Comparison of ENCODE assay signal across 8 cellular contexts in genomic region chr19:4342421-4343055, GRCh38. TPM values are rescaled to one million over a fixed set of nuclear protein-coding genes. Genes with fewer than 3 reads are reported as not detected.
DNase-seq lines count a peak whose midpoint lies in the region; ATAC-seq and TF ChIP-seq lines count a peak whose summit lies in the region.

No MANE protein-coding gene starts in this region.

- peak overlapping the region; percentile 70 for H3K27ac ChIP-seq in osteoblast (ENCODE audit: low read depth, low read length)
- H3K27ac ChIP-seq in thoracic aorta, result peak overlapping the region; percentile 85 to 87

- H3K4me1 Mint-ChIP-seq in activated naive CD8-positive, alpha-beta T cell treated with anti-CD3 and anti-CD28 coated beads, Interleukin-2, amount 10 ng/mL, durations not matched to agents 7 days and 5 days, result peaks cover 23% of the 10 kb centered on the region

- peak overlapping the region; percentile 100 for H3K4me2 ChIP-seq in osteoblast (ENCODE audit: insufficient read depth, low read length)

- no peaks in the 10 kb centered on the region for H3K9me3 Mint-ChIP-seq in activated naive CD8-positive, alpha-beta T cell treated with anti-CD3 and anti-CD28 coated beads, Interleukin-2, amount 10 ng/mL, durations not matched to agents 7 days and 5 days

- H3K4me3 Mint-ChIP-seq in activated naive CD8-positive, alpha-beta T cell treated with anti-CD3 and anti-CD28 coated beads, Interleukin-2, amount 10 ng/mL, durations not matched to agents 7 days and 5 days, result peak overlapping the region; percentile 91

- no peaks in the 10 kb centered on the region for H4K20me1 ChIP-seq in osteoblast (ENCODE audit: insufficient read depth, low read length)

- intact Hi-C loops in head of caudate nucleus (cut with DNase I), result loop anchor here (2.0 kb wide), 1 partner anchor 14 kb away; no protein-coding TSS in a partner anchor

- H3K27me3 Mint-ChIP-seq in activated naive CD8-positive, alpha-beta T cell treated with anti-CD3 and anti-CD28 coated beads, Interleukin-2, amount 10 ng/mL, durations not matched to agents 7 days and 5 days, result no peaks in the 10 kb centered on the region

- POLR2A ChIA-PET in activated naive CD8-positive, alpha-beta T cell treated with anti-CD3 and anti-CD28 coated beads, Interleukin-2, amount 10 ng/mL, durations not matched to agents 7 days and 5 days (lab: Charles Lee), result interaction anchor here (0.5 to 3.6 kb wide), 32 partner anchors 9 to 402 kb away, joined by 3 to 30 read pairs (median 4); partner anchors contain the start of genes CHAF1A, FSD1, HDGFL2 and SH3GL1

- H3K79me2 ChIP-seq in osteoblast (ENCODE audit: insufficient read depth, low read length), result no peaks in the 10 kb centered on the region

- H3K9me3 ChIP-seq in osteoblast (ENCODE audit: low read depth, low read length), result no peaks in the 10 kb centered on the region
- H3K9me3 ChIP-seq in thoracic aorta, result no peaks in the 10 kb centered on the region

- H3K27me3 ChIP-seq in osteoblast (ENCODE audit: insufficient read depth, low read length) (no peaks in the 10 kb centered on the region), thoracic aorta (replicated peaks; ENCODE audit: insufficient read depth) (no peaks in the 10 kb centered on the region)

- peak overlapping the region; percentile 95 for H3K27ac Mint-ChIP-seq in activated naive CD8-positive, alpha-beta T cell treated with anti-CD3 and anti-CD28 coated beads, Interleukin-2, amount 10 ng/mL, durations not matched to agents 7 days and 5 days

- peak overlapping the region; percentile 91 for H3K4me3 ChIP-seq in osteoblast (ENCODE audit: insufficient read depth, low read length)
- H3K4me3 ChIP-seq in thoracic aorta, result peak overlapping the region; percentile 75

- TF ChIP-seq CTCF in GM10266 (IDR thresholded peaks at IDR 0.05; ENCODE audit: control insufficient read depth, insufficient read depth, low read depth, missing control alignments), result no peak
- no peak for TF ChIP-seq CTCF in osteoblast (IDR thresholded peaks at IDR 0.05; ENCODE audit: extremely low read depth, low read depth, low read length)
- no peak for TF ChIP-seq CTCF in thoracic aorta (IDR thresholded peaks at IDR 0.05)

- H3K4me1 ChIP-seq in osteoblast (ENCODE audit: insufficient read depth, low read length) (peaks cover 21% of the 10 kb centered on the region), thoracic aorta (ENCODE audit: control insufficient read depth in 1 of 2, low read depth in 2 of 2) (peaks cover 8 to 9% of the 10 kb centered on the region in 2 donors)

- DNase-seq in GM10266 (ENCODE audit: extremely low spot score) (peak; percentile 93), NCI-H1092 treated with DMSO at 0.1 percent for 48 hours (lab: John Stamatoyannopoulos, UW) (peak; percentile 99), SKM-1 treated with dmso at 0.1 percent for 144 hours (lab: John Stamatoyannopoulos, UW; ENCODE audit: unreplicated experiment) (peak; percentile 99), head of caudate nucleus (peak; percentile 87 to 99 (median 98)), osteoblast (ENCODE audit: insufficient read length, low spot score, missing footprints) (peak; percentile 99), thoracic aorta (ENCODE audit: low spot score) (peak; percentile 96)
- peak; percentile 83 for DNase-seq in activated naive CD8-positive, alpha-beta T cell treated with anti-CD3 and anti-CD28 coated beads, Interleukin-2, amount 10 ng/mL, durations not matched to agents 7 days and 5 days

- H3K36me3 ChIP-seq in osteoblast (ENCODE audit: insufficient read depth, low read length), result peaks cover under 1% of the 10 kb centered on the region
- no peaks in the 10 kb centered on the region for H3K36me3 ChIP-seq in thoracic aorta

- H3K36me3 Mint-ChIP-seq in activated naive CD8-positive, alpha-beta T cell treated with anti-CD3 and anti-CD28 coated beads, Interleukin-2, amount 10 ng/mL, durations not matched to agents 7 days and 5 days, result peaks cover 12% of the 10 kb centered on the region

- peak; percentile 84 for ATAC-seq in HG02623 (IDR thresholded peaks at IDR 0.05; ENCODE audit: unreplicated experiment)
- ATAC-seq in activated naive CD8-positive, alpha-beta T cell treated with anti-CD3 and anti-CD28 coated beads, Interleukin-2, amount 10 ng/mL, durations not matched to agents 7 days and 5 days (ENCODE audit: low read depth), result peak; percentile 89
- ATAC-seq in thoracic aorta (ENCODE audit: insufficient number of reproducible peaks, low FRiP score, low read depth), result peak; percentile 100

- H2AFZ ChIP-seq in osteoblast (ENCODE audit: low read length), result peak overlapping the region; percentile 99

RNA-seq across cellular contexts. Expression of gene MPND, which starts 0.8 kb away (rescaled TPM):
- 10 to 100 TPM; 23.7 to 26.2 TPM for total RNA-seq in activated naive CD8-positive, alpha-beta T cell treated with anti-CD3 and anti-CD28 coated beads, Interleukin-2, amount 10 ng/mL, durations not matched to agents 7 days and 5 days
- total RNA-seq in osteoblast (6.8 and 6.9 TPM in 2 replicates), thoracic aorta (10 to 100 TPM in 1 of 2 donors, 1 to 10 TPM in 1; 5.8 to 10.8 TPM)

RNA-seq across cellular contexts. Expression of gene STAP2, which starts 3.9 kb away (rescaled TPM):
- 1 to 10 TPM; 8.4 to 8.8 TPM for total RNA-seq in activated naive CD8-positive, alpha-beta T cell treated with anti-CD3 and anti-CD28 coated beads, Interleukin-2, amount 10 ng/mL, durations not matched to agents 7 days and 5 days
- total RNA-seq in osteoblast, result 2.4 and 2.5 TPM in 2 replicates
- total RNA-seq in thoracic aorta, result not detected

RNA-seq across cellular contexts. Expression of gene FSD1, which starts 38.1 kb away (rescaled TPM):
- total RNA-seq in activated naive CD8-positive, alpha-beta T cell treated with anti-CD3 and anti-CD28 coated beads, Interleukin-2, amount 10 ng/mL, durations not matched to agents 7 days and 5 days, result 10 to 100 TPM; 20.8 to 21.8 TPM
- total RNA-seq in osteoblast (0.29 and 1.1 TPM in 2 replicates), thoracic aorta (not detected)

RNA-seq across cellular contexts. Expression of gene TMIGD2, which starts 40.3 kb away (rescaled TPM):
- total RNA-seq in activated naive CD8-positive, alpha-beta T cell treated with anti-CD3 and anti-CD28 coated beads, Interleukin-2, amount 10 ng/mL, durations not matched to agents 7 days and 5 days, result 10 to 100 TPM; 49.3 to 50.5 TPM
- total RNA-seq in osteoblast (not detected in 2 replicates), thoracic aorta (1 to 10 TPM in 1 of 2 donors, not detected in 1; 1.8 TPM)

RNA-seq across cellular contexts. Expression of gene SH3GL1, which starts 57.8 kb away (rescaled TPM):
- 10 to 100 TPM; 54.6 to 56.8 TPM for total RNA-seq in activated naive CD8-positive, alpha-beta T cell treated with anti-CD3 and anti-CD28 coated beads, Interleukin-2, amount 10 ng/mL, durations not matched to agents 7 days and 5 days
- 83.2 and 84.9 TPM in 2 replicates for total RNA-seq in osteoblast
- 10 to 100 TPM; 47.3 to 56.9 TPM for total RNA-seq in thoracic aorta

Comparison
In these comparisons a context has a peak if more than half of its experiments do, and no peak if none do; other contexts are left out.
1. Peak in every context shown above with its lines: DNase-seq, ATAC-seq, H3K4me3 ChIP-seq and H3K27ac ChIP-seq.
2. RNA of gene FSD1, which starts 38.1 kb away (total RNA-seq): 20.8 to 21.8 TPM in activated naive CD8-positive, alpha-beta T cell treated with anti-CD3 and anti-CD28 coated beads, Interleukin-2, amount 10 ng/mL, durations not matched to agents 7 days and 5 days; 0.29 to 1.1 TPM in osteoblast and not detected in thoracic aorta; every median in the first group is over 10 times any median in the second.